8 cellular contexts compared by ENCODE assay signal in the genomic region with DNA sequence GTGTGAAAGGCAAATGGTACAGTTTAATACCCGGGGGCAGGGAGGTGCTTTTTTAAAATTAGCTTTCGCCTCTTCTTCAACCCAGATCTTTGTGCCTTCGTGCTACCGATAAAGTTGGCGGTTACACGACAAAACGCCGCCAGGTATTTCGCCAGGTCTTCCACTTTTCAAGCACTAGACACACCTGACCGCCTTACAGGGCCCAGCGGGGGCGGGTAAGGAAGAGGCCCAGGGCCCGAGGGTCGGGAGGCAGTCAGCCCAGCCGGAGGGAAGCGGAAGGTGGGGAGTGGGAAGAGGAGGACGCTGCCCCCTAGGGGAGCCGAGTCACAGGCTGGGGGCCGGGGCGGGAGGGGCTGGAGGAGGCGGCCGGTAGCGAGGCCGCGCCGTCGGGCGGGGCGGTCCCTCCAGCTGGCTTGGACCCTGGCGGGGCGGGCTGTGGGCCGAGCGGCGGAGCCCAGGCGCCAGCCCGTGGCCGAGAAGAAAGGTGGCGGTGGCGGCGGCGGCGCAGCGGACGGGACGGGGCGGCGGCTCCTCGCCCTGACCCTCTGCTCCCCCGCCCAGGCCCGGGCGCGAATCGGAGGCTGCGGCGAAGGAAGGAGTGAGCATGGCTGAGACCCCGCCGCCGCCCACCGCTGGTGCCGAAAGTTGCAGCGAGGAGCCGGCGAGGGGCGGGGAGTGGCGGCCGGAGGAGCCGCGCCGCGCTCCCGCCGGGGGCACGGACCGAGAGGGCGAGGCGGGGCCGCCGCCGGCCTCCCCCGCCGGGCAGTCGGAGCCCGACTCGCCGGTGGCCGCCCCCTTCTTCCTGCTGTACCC.
A peak's percentile ranks its signal among the peaks of the same experiment; 100 is the strongest.
DNase-seq lines count a peak whose midpoint lies in the region; ATAC-seq and TF ChIP-seq lines count a peak whose summit lies in the region.

No MANE protein-coding gene starts in this region.

- H3K4me3 ChIP-seq in choroid plexus epithelial cell (ENCODE audit: low read depth, low read length), result peak overlapping the region; percentile 77

- DNase-seq in AG08395 (ENCODE audit: low spot score) (peak; percentile 70), NCI-H2196 (lab: John Stamatoyannopoulos, UW; ENCODE audit: unreplicated experiment) (peak; percentile 54), choroid plexus epithelial cell (ENCODE audit: low read depth) (peak; percentile 69), kidney glomerular epithelial cell (lab: John Stamatoyannopoulos, UW) (peak; percentile 52)
- DNase-seq in activated CD4-positive, CD25-positive, alpha-beta regulatory T cell treated with anti-CD3 and anti-CD28 coated beads, Interleukin-2, amount 50 U/mL, for 72 hours, result peak; percentile 57
- peak; percentile 38 for DNase-seq in stimulated activated CD4-positive, alpha-beta T cell treated with anti-CD3 and anti-CD28 coated beads, Interleukin-1b, Interleukin-23, amount 100 ng/mL, for 48 hours

- peak; percentile 44 for TF ChIP-seq CTCF in choroid plexus epithelial cell (conservative IDR thresholded peaks at IDR 0.05; ENCODE audit: low read depth, low read length)

- ATAC-seq in GM18858 (IDR thresholded peaks at IDR 0.05; ENCODE audit: unreplicated experiment), result peak; percentile 35
- ATAC-seq in HG03060 (IDR thresholded peaks at IDR 0.05; ENCODE audit: low read depth, unreplicated experiment), result peak; percentile 26

Comparison
In these comparisons a context has a peak if more than half of its experiments do, and no peak if none do; other contexts are left out.
1. Peak in every context shown above with its lines: DNase-seq, ATAC-seq and H3K4me3 ChIP-seq.